In the genomic region with DNA sequence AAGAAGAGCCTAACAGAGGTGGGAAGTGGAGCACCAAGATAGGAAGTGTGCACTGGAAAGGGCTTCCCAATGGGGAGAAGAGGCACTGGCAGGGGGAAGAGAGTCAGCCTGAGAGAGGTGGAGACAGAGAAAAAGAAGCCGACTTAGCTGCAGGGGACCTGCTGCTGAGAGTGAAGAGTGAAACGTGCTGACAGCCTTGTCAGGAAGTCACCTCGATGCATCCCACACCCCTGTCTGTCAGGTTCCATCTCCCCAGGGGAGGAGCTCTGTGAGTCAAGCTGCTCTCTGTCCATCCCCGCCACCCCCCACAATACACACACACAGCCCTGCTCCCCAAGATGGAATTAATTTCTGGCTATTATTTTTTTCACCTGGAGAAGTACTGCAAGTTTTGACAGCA, we compare ENCODE assay signal across 18 cellular contexts. TPM values are rescaled to one million over a fixed set of nuclear protein-coding genes. Genes with fewer than 3 reads are reported as not detected.
"Had no signal": no experiment of that assay in that cellular context is flagged by ENCODE, and none has a peak within 500 bp of the region (broad histone marks: within the 10 kb centered on the region; RNA-seq: fewer than 3 reads in every experiment).

No MANE protein-coding gene starts in this region.

- H3K4me3 Mint-ChIP-seq: naive thymus-derived CD8-positive, alpha-beta T cell; stimulated activated memory B cell treated with anti-CD40 and anti-IgM and Interleukin-4, amounts not matched to agents 10 μg/mL and 1 μg/mL and 100 μg/mL, for 72 hours had no signal

- H3K27ac ChIP-seq: foreskin keratinocyte, neutrophil, tibial artery, uterus had no signal

- H3K4me1 ChIP-seq: foreskin keratinocyte, tibial artery, uterus had no signal

- FAIRE-seq: endothelial cell of umbilical vein had no signal

- H3K9me3 ChIP-seq: neutrophil, tibial artery, uterus had no signal

- H3K27ac Mint-ChIP-seq: activated naive CD4-positive, alpha-beta T cell treated with anti-CD3 and anti-CD28 coated beads, Interleukin-2, amount 50 U/mL, for 72 hours; stimulated activated memory B cell treated with anti-CD40 and anti-IgM and Interleukin-4, amounts not matched to agents 10 μg/mL and 1 μg/mL and 100 μg/mL, for 72 hours had no signal

- ATAC-seq: foreskin keratinocyte; naive thymus-derived CD8-positive, alpha-beta T cell; stimulated activated memory B cell treated with anti-CD40 and anti-IgM and Interleukin-4, amounts not matched to agents 10 μg/mL and 1 μg/mL and 100 μg/mL, for 72 hours had no signal

- H3K9me3 Mint-ChIP-seq: activated naive CD4-positive, alpha-beta T cell treated with anti-CD3 and anti-CD28 coated beads, Interleukin-2, amount 50 U/mL, for 72 hours; stimulated activated memory B cell treated with anti-CD40 and anti-IgM and Interleukin-4, amounts not matched to agents 10 μg/mL and 1 μg/mL and 100 μg/mL, for 72 hours had no signal

- DNase-seq: activated CD4-positive, alpha-beta T cell treated with anti-CD3 and anti-CD28 coated beads, Interleukin-2, amount 50 U/mL, for 4 hours; activated CD4-positive, CD25-positive, alpha-beta regulatory T cell treated with anti-CD3 and anti-CD28 coated beads, Interleukin-2, amount 50 U/mL, for 72 hours; activated gamma-delta T cell; activated T-cell treated with anti-CD3 and anti-CD28 coated beads, Interleukin-2, amount 50 U/mL, for 48 hours; foreskin keratinocyte; glutamatergic neuron; kidney glomerular epithelial cell; mesenchymal stem cell; T-helper 9 cell; tibial artery; uterus had no signal

- H3K4me3 ChIP-seq: tibial artery, uterus had no signal

- H3K36me3 Mint-ChIP-seq: activated naive CD4-positive, alpha-beta T cell treated with anti-CD3 and anti-CD28 coated beads, Interleukin-2, amount 50 U/mL, for 72 hours; stimulated activated memory B cell treated with anti-CD40 and anti-IgM and Interleukin-4, amounts not matched to agents 10 μg/mL and 1 μg/mL and 100 μg/mL, for 72 hours had no signal

- H3K36me3 ChIP-seq: neutrophil, tibial artery, uterus had no signal

RNA-seq across cellular contexts. Expression of a gene that starts 14.0 kb away (rescaled TPM):
- total RNA-seq: naive thymus-derived CD8-positive, alpha-beta T cell had no signal
- polyA plus RNA-seq: naive thymus-derived CD8-positive, alpha-beta T cell had no signal

RNA-seq across cellular contexts. Expression of a gene that starts 55.3 kb away (rescaled TPM):
- total RNA-seq: activated naive CD4-positive, alpha-beta T cell treated with anti-CD3 and anti-CD28 coated beads, Interleukin-2, amount 50 U/mL, for 72 hours; cardiac septum; endothelial cell of umbilical vein; foreskin keratinocyte; mucosa of gallbladder; naive thymus-derived CD8-positive, alpha-beta T cell; uterus had no signal
- polyA plus RNA-seq: endothelial cell of umbilical vein; foreskin keratinocyte; naive thymus-derived CD8-positive, alpha-beta T cell had no signal
